ENCODE assay signal across 23 cellular contexts in genomic region chr20:911882-912600, GRCh38. TPM values are rescaled to one million over a fixed set of nuclear protein-coding genes. Genes with fewer than 3 reads are reported as not detected.
DNase-seq lines count a peak whose midpoint lies in the region; ATAC-seq, FAIRE-seq and TF ChIP-seq lines count a peak whose summit lies in the region.
"Had no signal": no experiment of that assay in that cellular context is flagged by ENCODE, and none has a peak within 500 bp of the region (broad histone marks: within the 10 kb centered on the region; RNA-seq: fewer than 3 reads in every experiment).

No MANE protein-coding gene starts in this region.

- H3K36me3 ChIP-seq in bronchial epithelial cell (ENCODE audit: control insufficient read depth, insufficient read depth, low read length) = no peaks in the 10 kb centered on the region
- H3K36me3 ChIP-seq: stomach had no signal

- H3K4me3 ChIP-seq in bronchial epithelial cell (ENCODE audit: low read depth, low read length) = no peak overlapping the region
- H3K4me3 ChIP-seq: A549, stomach had no signal

- peaks cover 6% of the 10 kb centered on the region for H3K27me3 ChIP-seq in bronchial epithelial cell (ENCODE audit: control insufficient read depth, insufficient read depth, low read length)

- intact Hi-C loops in posterior vena cava (cut with DNase I) = no loop called here

- DNase-seq in activated CD4-positive, alpha-beta T cell treated with anti-CD3 and anti-CD28 coated beads, Interleukin-2, amount 10 ng/mL, durations not matched to agents 7 days and 5 days = peak; percentile 9
- no peak for DNase-seq in activated CD4-positive, alpha-beta T cell treated with anti-CD3 and anti-CD28 coated beads for 48 hours
- no peak for DNase-seq in bronchial epithelial cell (ENCODE audit: low read depth)
- peak; percentile 45 for DNase-seq in posterior vena cava (ENCODE audit: low spot score)
- no peak for DNase-seq in Kasumi-1 (lab: John Stamatoyannopoulos, UW)
- DNase-seq in activated effector memory CD4-positive, alpha-beta T cell treated with anti-CD3 and anti-CD28 coated beads, Interleukin-2, amount 50 U/mL, for 16 hours = no peak
- DNase-seq: activated CD8-positive, alpha-beta memory T cell treated with anti-CD3 and anti-CD28 coated beads, Interleukin-2, amount 10 ng/mL, durations not matched to agents 7 days and 5 days; activated gamma-delta T cell; DMS79 treated with DMSO at 0.1 percent for 48 hours; hypothalamus; midbrain; NCI-H1092 treated with DMSO at 0.1 percent for 48 hours; NCI-H82; stomach had no signal

- POLR2A ChIA-PET in activated CD4-positive, alpha-beta T cell treated with anti-CD3 and anti-CD28 coated beads, Interleukin-2, amount 10 ng/mL, durations not matched to agents 7 days and 5 days (lab: Charles Lee) = no interaction called here

- peak; percentile 24 for TF ChIP-seq CTCF in bronchial epithelial cell (IDR thresholded peaks at IDR 0.05; ENCODE audit: insufficient read depth, low read length, severe bottlenecking)

- TF ChIP-seq EP300 in Ishikawa (IDR thresholded peaks at IDR 0.05; ENCODE audit: borderline replicate concordance) = no peak

- CTCF ChIA-PET in activated CD4-positive, alpha-beta T cell treated with anti-CD3 and anti-CD28 coated beads, Interleukin-2, amount 10 ng/mL, durations not matched to agents 7 days and 5 days (lab: Charles Lee) = interaction anchor here (1.6 kb wide), 1 partner anchor 44 kb away, joined by 4 read pairs; no protein-coding TSS in a partner anchor

- H3K4me1 Mint-ChIP-seq in activated CD4-positive, alpha-beta T cell treated with anti-CD3 and anti-CD28 coated beads, Interleukin-2, amount 10 ng/mL, durations not matched to agents 7 days and 5 days = no peaks in the 10 kb centered on the region
- H3K4me1 Mint-ChIP-seq: activated CD8-positive, alpha-beta memory T cell treated with anti-CD3 and anti-CD28 coated beads, Interleukin-2, amount 10 ng/mL, durations not matched to agents 7 days and 5 days; IgD-negative memory B cell had no signal

- TF ChIP-seq RAD21 in Ishikawa (IDR thresholded peaks at IDR 0.05; ENCODE audit: low read depth) = peak; percentile 13; the same call in 1 of the 2 replicates

- no peak overlapping the region for H3K4me3 Mint-ChIP-seq in activated CD4-positive, alpha-beta T cell treated with anti-CD3 and anti-CD28 coated beads, Interleukin-2, amount 10 ng/mL, durations not matched to agents 7 days and 5 days
- H3K4me3 Mint-ChIP-seq: activated CD8-positive, alpha-beta memory T cell treated with anti-CD3 and anti-CD28 coated beads, Interleukin-2, amount 10 ng/mL, durations not matched to agents 7 days and 5 days; CD4-positive, alpha-beta T cell; neural crest cell had no signal

- H3K27me3 Mint-ChIP-seq in activated CD4-positive, alpha-beta T cell treated with anti-CD3 and anti-CD28 coated beads, Interleukin-2, amount 10 ng/mL, durations not matched to agents 7 days and 5 days = peaks cover 11% of the 10 kb centered on the region

- no peak for FAIRE-seq in bronchial epithelial cell (lab: Jason Lieb, UNC)
- FAIRE-seq: A549, endometrium, urothelium cell line had no signal

- no peaks in the 10 kb centered on the region for H3K36me3 Mint-ChIP-seq in activated CD4-positive, alpha-beta T cell treated with anti-CD3 and anti-CD28 coated beads, Interleukin-2, amount 10 ng/mL, durations not matched to agents 7 days and 5 days (ENCODE audit: low read depth)
- H3K36me3 Mint-ChIP-seq: activated CD8-positive, alpha-beta memory T cell treated with anti-CD3 and anti-CD28 coated beads, Interleukin-2, amount 10 ng/mL, durations not matched to agents 7 days and 5 days had no signal

- no peaks in the 10 kb centered on the region for H3K9me3 Mint-ChIP-seq in activated CD4-positive, alpha-beta T cell treated with anti-CD3 and anti-CD28 coated beads, Interleukin-2, amount 10 ng/mL, durations not matched to agents 7 days and 5 days
- H3K9me3 Mint-ChIP-seq: CD4-positive, alpha-beta T cell; IgD-negative memory B cell; neural crest cell had no signal

- H3K27ac Mint-ChIP-seq in activated CD4-positive, alpha-beta T cell treated with anti-CD3 and anti-CD28 coated beads, Interleukin-2, amount 10 ng/mL, durations not matched to agents 7 days and 5 days = no peak overlapping the region
- H3K27ac Mint-ChIP-seq: activated CD8-positive, alpha-beta memory T cell treated with anti-CD3 and anti-CD28 coated beads, Interleukin-2, amount 10 ng/mL, durations not matched to agents 7 days and 5 days; CD4-positive, alpha-beta T cell; IgD-negative memory B cell had no signal

- no peak for ATAC-seq in GM18873 (IDR thresholded peaks at IDR 0.05; ENCODE audit: low FRiP score, unreplicated experiment)
- ATAC-seq: activated CD8-positive, alpha-beta memory T cell treated with anti-CD3 and anti-CD28 coated beads, Interleukin-2, amount 10 ng/mL, durations not matched to agents 7 days and 5 days had no signal

TF ChIP-seq in Ishikawa, 13 proteins besides CTCF, POLR2A, EP300 and RAD21:
- TF ChIP-seq TCF12 (IDR thresholded peaks at IDR 0.05; ENCODE audit: low read depth) = no peak
- no peak for TF ChIP-seq FOXM1 (IDR thresholded peaks at IDR 0.05; ENCODE audit: borderline replicate concordance, low read depth)

RNA-seq across cellular contexts. Expression of gene ANGPT4, which starts 4.1 kb away (rescaled TPM):
- not detected for total RNA-seq in activated CD4-positive, alpha-beta T cell treated with anti-CD3 and anti-CD28 coated beads, Interleukin-2, amount 10 ng/mL, durations not matched to agents 7 days and 5 days
- total RNA-seq in bronchial epithelial cell (not detected in 2 replicates), posterior vena cava (1 to 10 TPM in 1 of 2 donors, under 1 TPM in 1; 0.24 to 1.1 TPM)
- total RNA-seq: activated CD8-positive, alpha-beta memory T cell treated with anti-CD3 and anti-CD28 coated beads, Interleukin-2, amount 10 ng/mL, durations not matched to agents 7 days and 5 days; CD4-positive, alpha-beta T cell; RPMI7951 had no signal

Comparison
In these comparisons a context has a peak if more than half of its experiments do, and no peak if none do; other contexts are left out.
1. DNase-seq: peak in activated CD4-positive, alpha-beta T cell treated with anti-CD3 and anti-CD28 coated beads, Interleukin-2, amount 10 ng/mL, durations not matched to agents 7 days and 5 days (single experiment) and posterior vena cava (single experiment); none in activated CD4-positive, alpha-beta T cell treated with anti-CD3 and anti-CD28 coated beads for 48 hours (single experiment), bronchial epithelial cell (single experiment), Kasumi-1 (0 of 2) and activated effector memory CD4-positive, alpha-beta T cell treated with anti-CD3 and anti-CD28 coated beads, Interleukin-2, amount 50 U/mL, for 16 hours (single experiment).